ENCODE assay signal across 8 cellular contexts in genomic region chr1:184050631-184051030, GRCh38. TPM values are rescaled to one million over a fixed set of nuclear protein-coding genes. Genes with fewer than 3 reads are reported as not detected.
DNase-seq lines count a peak whose midpoint lies in the region; ATAC-seq and TF ChIP-seq lines count a peak whose summit lies in the region.

No MANE protein-coding gene starts in this region.

- H4K20me1 ChIP-seq in GM23338 (replicated peaks; ENCODE audit: insufficient read depth), result no peaks in the 10 kb centered on the region

- H3K27me3 Mint-ChIP-seq in GM23338 (ENCODE audit: insufficient read depth, low read depth, poor library complexity) (peaks cover 5% of the 10 kb centered on the region), glutamatergic neuron (ENCODE audit: unreplicated experiment) (peaks cover 2% of the 10 kb centered on the region)

- peaks cover 3% of the 10 kb centered on the region; the same call in 1 of the 3 replicates for H3K9me3 Mint-ChIP-seq in GM23338
- H3K9me3 Mint-ChIP-seq in glutamatergic neuron (ENCODE audit: unreplicated experiment), result peaks cover 3% of the 10 kb centered on the region
- no peaks in the 10 kb centered on the region for H3K9me3 Mint-ChIP-seq in stimulated activated effector memory CD8-positive, alpha-beta T cell treated with anti-CD3 and anti-CD28 coated beads, Interleukin-12 subunit alpha, Interleukin-12 subunit beta, amount 100 ng/mL, for 72 hours

- peaks cover 61% of the 10 kb centered on the region for H3K4me1 Mint-ChIP-seq in GM23338
- no peaks in the 10 kb centered on the region for H3K4me1 Mint-ChIP-seq in glutamatergic neuron (ENCODE audit: low read depth, unreplicated experiment)
- peaks cover 30% of the 10 kb centered on the region for H3K4me1 Mint-ChIP-seq in stimulated activated effector memory CD8-positive, alpha-beta T cell treated with anti-CD3 and anti-CD28 coated beads, Interleukin-12 subunit alpha, Interleukin-12 subunit beta, amount 100 ng/mL, for 72 hours

- H3K9me2 ChIP-seq in GM23338 (ENCODE audit: insufficient read depth), result no peaks in the 10 kb centered on the region

- H3K27ac ChIP-seq in GM23338 (ENCODE audit: low read depth) (peak overlapping the region; percentile 88), VCaP (peak overlapping the region; percentile 88)

- no peaks in the 10 kb centered on the region for H3F3A ChIP-seq in GM23338 (replicated peaks; ENCODE audit: low read depth)

- H3K27me3 ChIP-seq in GM23338 (ENCODE audit: insufficient read depth), result no peaks in the 10 kb centered on the region

- H3K4me3 Mint-ChIP-seq in GM23338 (peak overlapping the region; percentile 92), glutamatergic neuron (ENCODE audit: unreplicated experiment) (peak overlapping the region; percentile 91)
- H3K4me3 Mint-ChIP-seq in stimulated activated effector memory CD8-positive, alpha-beta T cell treated with anti-CD3 and anti-CD28 coated beads, Interleukin-12 subunit alpha, Interleukin-12 subunit beta, amount 100 ng/mL, for 72 hours, result peak overlapping the region; percentile 93

- H3K4me1 ChIP-seq in GM23338 (ENCODE audit: insufficient read depth), result peaks cover 52% of the 10 kb centered on the region

- H3K79me2 ChIP-seq in GM23338 (replicated peaks; ENCODE audit: insufficient read depth), result peaks cover 12% of the 10 kb centered on the region; the same call in 1 of the 2 replicates

- no peak for DNase-seq in GM23338 (ENCODE audit: low spot score)
- DNase-seq in glutamatergic neuron, result no peak
- no peak for DNase-seq in stimulated activated effector memory CD8-positive, alpha-beta T cell treated with anti-CD3 and anti-CD28 coated beads, Interleukin-12 subunit alpha, Interleukin-12 subunit beta, amount 100 ng/mL, for 72 hours (ENCODE audit: low spot score in 2 of 2)
- no peak for DNase-seq in left lobe of liver (ENCODE audit: low spot score)
- DNase-seq in hippocampal formation (lab: John Stamatoyannopoulos, UW), result no peak
- DNase-seq in NOMO-1 treated with dmso at 0.1 percent for 144 hours (lab: John Stamatoyannopoulos, UW; ENCODE audit: unreplicated experiment), result no peak

- no peak overlapping the region for H2AFZ ChIP-seq in GM23338

- peak overlapping the region; percentile 83 for H3K4me2 ChIP-seq in GM23338

- H3K36me3 Mint-ChIP-seq in GM23338 (ENCODE audit: low read depth) (peaks cover 19% of the 10 kb centered on the region), glutamatergic neuron (ENCODE audit: unreplicated experiment) (peaks cover 6% of the 10 kb centered on the region)
- peaks cover 14% of the 10 kb centered on the region for H3K36me3 Mint-ChIP-seq in stimulated activated effector memory CD8-positive, alpha-beta T cell treated with anti-CD3 and anti-CD28 coated beads, Interleukin-12 subunit alpha, Interleukin-12 subunit beta, amount 100 ng/mL, for 72 hours

- H3K36me3 ChIP-seq in GM23338 (ENCODE audit: insufficient read depth), result no peaks in the 10 kb centered on the region; the same call in 1 of the 2 replicates

- peak overlapping the region; percentile 70 for H3K4me3 ChIP-seq in GM23338

- no peak for TF ChIP-seq CTCF in GM23338 (conservative IDR thresholded peaks at IDR 0.05; ENCODE audit: low read depth in 2 of 2)
- no peak for TF ChIP-seq CTCF in VCaP (conservative IDR thresholded peaks at IDR 0.05)
- TF ChIP-seq CTCF in glutamatergic neuron (IDR thresholded peaks at IDR 0.05; ENCODE audit: partially characterized antibody, unreplicated experiment), result no peak

- peak overlapping the region; percentile 100 for H3K27ac Mint-ChIP-seq in GM23338
- H3K27ac Mint-ChIP-seq in glutamatergic neuron (ENCODE audit: unreplicated experiment), result no peak overlapping the region
- H3K27ac Mint-ChIP-seq in stimulated activated effector memory CD8-positive, alpha-beta T cell treated with anti-CD3 and anti-CD28 coated beads, Interleukin-12 subunit alpha, Interleukin-12 subunit beta, amount 100 ng/mL, for 72 hours, result peak overlapping the region; percentile 96

- no peak for ATAC-seq in GM23338
- ATAC-seq in stimulated activated effector memory CD8-positive, alpha-beta T cell treated with anti-CD3 and anti-CD28 coated beads, Interleukin-12 subunit alpha, Interleukin-12 subunit beta, amount 100 ng/mL, for 72 hours, result no peak
- no peak for ATAC-seq in left lobe of liver
- ATAC-seq in HG02938 (IDR thresholded peaks at IDR 0.05; ENCODE audit: unreplicated experiment), result no peak

TF ChIP-seq in GM23338, 12 proteins besides CTCF, POLR2A, EP300 and RAD21:
- TF ChIP-seq POLR2AphosphoS5 (IDR thresholded peaks at IDR 0.05; ENCODE audit: low read depth), result no peak
- no peak for TF ChIP-seq NANOG (IDR thresholded peaks at IDR 0.05; ENCODE audit: borderline replicate concordance)
- no peak for TF ChIP-seq JUNB (IDR thresholded peaks at IDR 0.05; ENCODE audit: unreplicated experiment)
- no peak for TF ChIP-seq STAT1 (IDR thresholded peaks at IDR 0.05; ENCODE audit: unreplicated experiment)

RNA-seq across cellular contexts. Expression of gene TSEN15, which starts 0.9 kb away (rescaled TPM):
- 55.8 and 61.0 TPM in 2 replicates for total RNA-seq in GM23338 (2014; rRNA removed; shearing (Covaris generic))
- 51.6 and 55.8 TPM in 2 replicates for polyA plus RNA-seq in GM23338 (2016; fragmentation: Nextera tagmentation; extraction: Ambion mirVana)
- total RNA-seq in glutamatergic neuron (ENCODE audit: unreplicated experiment) (23.6 TPM), left lobe of liver (10.7 TPM)

RNA-seq across cellular contexts. Expression of gene COLGALT2, which starts 13.1 kb away (rescaled TPM):
- 4.3 and 7.1 TPM in 2 replicates for total RNA-seq in GM23338 (2014; rRNA removed; shearing (Covaris generic))
- 1.5 and 1.6 TPM in 2 replicates for polyA plus RNA-seq in GM23338 (2016; fragmentation: Nextera tagmentation; extraction: Ambion mirVana)
- total RNA-seq in glutamatergic neuron (ENCODE audit: unreplicated experiment) (3.8 TPM), left lobe of liver (0.15 TPM)
